ENCODE assay signal across 8 cellular contexts in genomic region chr13:24217601-24218281, GRCh38. TPM values are rescaled to one million over a fixed set of nuclear protein-coding genes. Genes with fewer than 3 reads are reported as not detected.
A peak's percentile ranks its signal among the peaks of the same experiment; 100 is the strongest.
DNase-seq lines count a peak whose midpoint lies in the region; ATAC-seq, FAIRE-seq and TF ChIP-seq lines count a peak whose summit lies in the region.

No MANE protein-coding gene starts in this region.

- H3K4me1 Mint-ChIP-seq in brain (peaks cover 84% of the 10 kb centered on the region), nephron progenitor cell (peaks cover 20% of the 10 kb centered on the region)

- peak; percentile 40 for FAIRE-seq in GM12891 (lab: Jason Lieb, UNC)
- FAIRE-seq in RCC 7860 (lab: Jason Lieb, UNC), result no peak

- no peaks in the 10 kb centered on the region for H3K9me3 Mint-ChIP-seq in brain
- no peaks in the 10 kb centered on the region for H3K9me3 Mint-ChIP-seq in nephron progenitor cell

- DNase-seq in GM12891 (ENCODE audit: insufficient read length, low spot score) (no peak), nephron progenitor cell (no peak), RCC 7860 (ENCODE audit: low spot score) (no peak), cortex of kidney (lab: John Stamatoyannopoulos, UW) (no peak), AG08395 (ENCODE audit: low spot score) (no peak)
- no peak for DNase-seq in activated CD4-positive, alpha-beta T cell treated with anti-CD3 and anti-CD28 coated beads, Interleukin-2, amount 50 U/mL, for 48 hours

- peak; percentile 54 for ATAC-seq in HG03025 (IDR thresholded peaks at IDR 0.05; ENCODE audit: low FRiP score, unreplicated experiment)

- TF ChIP-seq CTCF in brain (conservative IDR thresholded peaks at IDR 0.05) (no peak), nephron progenitor cell (IDR thresholded peaks at IDR 0.05) (no peak)

- H3K27ac Mint-ChIP-seq in brain (peak overlapping the region; percentile 23 to 98 (median 81)), nephron progenitor cell (peak overlapping the region; percentile 22)

- H3K36me3 Mint-ChIP-seq in brain (no peaks in the 10 kb centered on the region), nephron progenitor cell (ENCODE audit: low read depth) (no peaks in the 10 kb centered on the region)

- H3K27me3 Mint-ChIP-seq in brain, result peaks cover 2% of the 10 kb centered on the region
- no peaks in the 10 kb centered on the region for H3K27me3 Mint-ChIP-seq in nephron progenitor cell (ENCODE audit: low read depth, poor library complexity)

- no peak for TF ChIP-seq POLR2A in GM12891 (IDR thresholded peaks at IDR 0.05; ENCODE audit: low read depth, low read length)

- H3K4me3 Mint-ChIP-seq in brain (peak overlapping the region in 1 of 5 experiments; percentile 3), nephron progenitor cell (no peak overlapping the region)

TF ChIP-seq in GM12891, 5 proteins besides CTCF, POLR2A, EP300 and RAD21:
- TF ChIP-seq TAF1 (IDR thresholded peaks at IDR 0.05; ENCODE audit: low read depth, low read length), result no peak
TF ChIP-seq in GM12891: peak in this region for 0.

RNA-seq across cellular contexts. Expression of gene SPATA13, which starts 57.2 kb away (rescaled TPM):
- polyA plus RNA-seq in GM12891 (2012; ENCODE audit: low read depth, missing spikeins), result 5.2 TPM
- 7.7 TPM for polyA plus RNA-seq in brain (ENCODE audit: insufficient read depth, low read depth, low replicate concordance)
